In genomic region chr11:98630736-98631135, GRCh38 we compare ENCODE assay signal across 23 cellular contexts.
"Had no signal": no experiment of that assay in that cellular context is flagged by ENCODE, and none has a peak within 500 bp of the region (broad histone marks: within the 10 kb centered on the region; RNA-seq: fewer than 3 reads in every experiment).

No MANE protein-coding gene starts in this region.

- ATAC-seq: activated CD4-positive, CD25-positive, alpha-beta regulatory T cell treated with anti-CD3 and anti-CD28 coated beads, Interleukin-2, amount 50 U/mL, for 24 hours; activated T-cell treated with anti-CD3 and anti-CD28 coated beads, Interleukin-2, amount 50 U/mL, for 4 hours; heart left ventricle had no signal

- H3K4me1 ChIP-seq: colonic mucosa, heart left ventricle, left ventricle myocardium inferior, right atrium auricular region, tibial artery had no signal

- DNase-seq: activated CD4-positive, alpha-beta T cell treated with anti-CD3 and anti-CD28 coated beads, Interleukin-2, amount 50 U/mL, for 1 hour; activated CD8-positive, alpha-beta memory T cell treated with anti-CD3 and anti-CD28 coated beads, Interleukin-2, amount 50 U/mL, for 4 hours; activated effector memory CD4-positive, alpha-beta T cell treated with Interleukin-2 at 50 U/mL for 16 hours; activated naive CD4-positive, alpha-beta T cell treated with anti-CD3 and anti-CD28 coated beads, Interleukin-2, amount 50 U/mL, for 16 hours; activated T-cell treated with anti-CD3 and anti-CD28 coated beads, Interleukin-2, amount 50 U/mL, for 4 hours; aorta; colonic mucosa; heart left ventricle; kidney glomerular epithelial cell; left ventricle myocardium inferior; mammary epithelial cell; nephron progenitor cell; stimulated activated CD4-positive, alpha-beta T cell treated with anti-CD3 and anti-CD28 coated beads, Interleukin-12 subunit alpha, Interleukin-12 subunit beta, amount 100 ng/mL, for 4 hours; stimulated activated CD4-positive, alpha-beta T cell treated with anti-CD3 and anti-CD28 coated beads, Interleukin-1b, Interleukin-23, amount 100 ng/mL, for 48 hours; stimulated activated CD8-positive, alpha-beta memory T cell treated with anti-CD3 and anti-CD28 coated beads, Interleukin-4, amount 100 ng/mL, for 48 hours; stimulated activated naive CD4-positive, alpha-beta T cell; substantia nigra; T1000; tibial artery had no signal

- H3K27me3 Mint-ChIP-seq: central memory CD8-positive, alpha-beta T cell; progenitor cell of endocrine pancreas had no signal

- H3K4me3 ChIP-seq: colonic mucosa, heart left ventricle, left ventricle myocardium inferior, right atrium auricular region, tibial artery had no signal

- H3K27ac Mint-ChIP-seq: nephron progenitor cell, progenitor cell of endocrine pancreas had no signal

- H3K9me3 ChIP-seq: left ventricle myocardium inferior, right atrium auricular region, tibial artery had no signal

- H3K36me3 ChIP-seq: colonic mucosa, heart left ventricle, left ventricle myocardium inferior, right atrium auricular region, tibial artery had no signal

- H3K4me3 Mint-ChIP-seq: activated T-cell treated with anti-CD3 and anti-CD28 coated beads, Interleukin-2, amount 50 U/mL, for 4 hours; central memory CD8-positive, alpha-beta T cell; nephron progenitor cell had no signal

- H3K27me3 ChIP-seq: colonic mucosa, heart left ventricle, right atrium auricular region, tibial artery had no signal

- H3K4me1 Mint-ChIP-seq: central memory CD8-positive, alpha-beta T cell had no signal

- H3K27ac ChIP-seq: colonic mucosa, heart left ventricle, left ventricle myocardium inferior, right atrium auricular region, tibial artery had no signal
